15 cellular contexts compared by ENCODE assay signal in genomic region chr11:22752908-22753310, GRCh38.
DNase-seq lines count a peak whose midpoint lies in the region; ATAC-seq and TF ChIP-seq lines count a peak whose summit lies in the region.
"Had no signal": no experiment of that assay in that cellular context is flagged by ENCODE, and none has a peak within 500 bp of the region (broad histone marks: within the 10 kb centered on the region; RNA-seq: fewer than 3 reads in every experiment).

No MANE protein-coding gene starts in this region.

- no peaks in the 10 kb centered on the region for H3K79me1 ChIP-seq in mesendoderm (ENCODE audit: low read length)

- no peak overlapping the region for H3K27ac Mint-ChIP-seq in neural progenitor cell

- no peak overlapping the region for H3K4me3 Mint-ChIP-seq in neural progenitor cell

- no peaks in the 10 kb centered on the region for H3K36me3 Mint-ChIP-seq in neural progenitor cell

- intact Hi-C loops in cardiac septum (cut with DNase I) = no loop called here

- no peak overlapping the region for H2AFZ ChIP-seq in neural progenitor cell (replicated peaks)

- TF ChIP-seq CTCF in WERI-Rb-1 (IDR thresholded peaks at IDR 0.05; ENCODE audit: low read depth, low read length) (no peak), neural progenitor cell (IDR thresholded peaks at IDR 0.05) (no peak)

- H3K18ac ChIP-seq in mesendoderm (ENCODE audit: low read length) = no peak overlapping the region

- H3K79me2 ChIP-seq in mesendoderm (ENCODE audit: control insufficient read depth, insufficient read depth, low read length) (no peaks in the 10 kb centered on the region), neural progenitor cell (ENCODE audit: low read depth) (no peaks in the 10 kb centered on the region)

- no peak overlapping the region for H3K4me2 ChIP-seq in mesendoderm (ENCODE audit: low read length)
- no peak overlapping the region for H3K4me2 ChIP-seq in neural progenitor cell

- H2BK15ac ChIP-seq in mesendoderm (replicated peaks; ENCODE audit: low read depth) = no peak overlapping the region

- H3K56ac ChIP-seq in mesendoderm (ENCODE audit: low read length) = no peak overlapping the region

- H3K36me3 ChIP-seq in mesendoderm (ENCODE audit: control insufficient read depth, insufficient read depth, low read length) (no peaks in the 10 kb centered on the region), WERI-Rb-1 (no peaks in the 10 kb centered on the region), neural progenitor cell (no peaks in the 10 kb centered on the region)
- H3K36me3 ChIP-seq: upper lobe of right lung had no signal

- H2BK120ac ChIP-seq in mesendoderm (ENCODE audit: low read depth, low read length) = peak overlapping the region; percentile 28

- H3K9me3 ChIP-seq in WERI-Rb-1 (ENCODE audit: severe bottlenecking) (no peaks in the 10 kb centered on the region), neural progenitor cell (ENCODE audit: low read depth) (no peaks in the 10 kb centered on the region)
- H3K9me3 ChIP-seq: upper lobe of right lung had no signal

- H3K9ac ChIP-seq in mesendoderm (ENCODE audit: low read length) (no peak overlapping the region), neural progenitor cell (no peak overlapping the region)

- H3K27me3 ChIP-seq in mesendoderm (ENCODE audit: insufficient read depth, low read length, poor library complexity) (no peaks in the 10 kb centered on the region), WERI-Rb-1 (ENCODE audit: insufficient read depth, low read depth, severe bottlenecking) (no peaks in the 10 kb centered on the region), neural progenitor cell (peaks cover 4% of the 10 kb centered on the region)
- H3K27me3 ChIP-seq: upper lobe of right lung had no signal

- H3K4me1 Mint-ChIP-seq in neural progenitor cell = peaks cover 11% of the 10 kb centered on the region

- peak; percentile 74 for ATAC-seq in HG02870 (IDR thresholded peaks at IDR 0.05; ENCODE audit: unreplicated experiment)
- ATAC-seq: upper lobe of right lung had no signal

- no peak overlapping the region for H3K23ac ChIP-seq in mesendoderm (ENCODE audit: low read length)

- no peaks in the 10 kb centered on the region for H4K20me1 ChIP-seq in neural progenitor cell (ENCODE audit: low read depth)

- no peaks in the 10 kb centered on the region for H3K27me3 Mint-ChIP-seq in neural progenitor cell (ENCODE audit: insufficient read depth, low read depth)

- H3K4me1 ChIP-seq in mesendoderm (ENCODE audit: control insufficient read depth, low read depth, low read length) (no peaks in the 10 kb centered on the region), neural progenitor cell (peaks cover 8% of the 10 kb centered on the region)
- H3K4me1 ChIP-seq: upper lobe of right lung had no signal

- no peak overlapping the region for H4K5ac ChIP-seq in mesendoderm (ENCODE audit: low read length)

- no peak overlapping the region for H4K8ac ChIP-seq in mesendoderm (ENCODE audit: low read depth, low read length)

- H3F3A ChIP-seq in neural progenitor cell (ENCODE audit: low read depth) = no peaks in the 10 kb centered on the region

- H3K9me3 Mint-ChIP-seq in neural progenitor cell = no peaks in the 10 kb centered on the region

- H3K27ac ChIP-seq in mesendoderm (ENCODE audit: low read depth, low read length) (no peak overlapping the region), WERI-Rb-1 (no peak overlapping the region), neural progenitor cell (no peak overlapping the region)
- H3K27ac ChIP-seq: C4-2B, upper lobe of right lung had no signal

- DNase-seq in NCI-H510A treated with DMSO at 0.1 percent for 48 hours (lab: John Stamatoyannopoulos, UW) = peak; percentile 19
- DNase-seq in NCI-H510A (lab: John Stamatoyannopoulos, UW) = no peak
- DNase-seq in NCI-H69 (lab: John Stamatoyannopoulos, UW) = peak; percentile 92
- no peak for DNase-seq in mesendoderm
- no peak for DNase-seq in cardiac septum (ENCODE audit: low spot score)
- no peak for DNase-seq in WERI-Rb-1
- DNase-seq in neural progenitor cell (ENCODE audit: low spot score) = no peak
- DNase-seq: activated CD4-positive, alpha-beta T cell treated with anti-CD3 and anti-CD28 coated beads, Interleukin-2, amount 50 U/mL, for 4 hours; caudate nucleus; hypothalamus; posterior cingulate gyrus; stimulated activated naive CD4-positive, alpha-beta T cell; upper lobe of right lung had no signal

- whole genome bisulfite sequencing in mesendoderm (ENCODE audit: extremely low coverage, insufficient coverage, low lambda C conversion rate) = no CpG with 5 or more reads among the region's 3 CpGs

- H2AK5ac ChIP-seq in mesendoderm (ENCODE audit: low read length) = no peak overlapping the region

- H3K4me3 ChIP-seq in mesendoderm (ENCODE audit: low read length) (no peak overlapping the region), WERI-Rb-1 (ENCODE audit: low read depth, low read length) (no peak overlapping the region), neural progenitor cell (no peak overlapping the region)
- H3K4me3 ChIP-seq: upper lobe of right lung had no signal

- H3K4ac ChIP-seq in mesendoderm (ENCODE audit: low read depth, low read length) = no peak overlapping the region

- no peak overlapping the region for H2BK5ac ChIP-seq in mesendoderm (ENCODE audit: low read length)

Comparison
In these comparisons a context has a peak if more than half of its experiments do, and no peak if none do; other contexts are left out.
1. DNase-seq: peak in NCI-H510A treated with DMSO at 0.1 percent for 48 hours (single experiment) and NCI-H69 (single experiment); none in NCI-H510A (single experiment), mesendoderm (single experiment), cardiac septum (single experiment), WERI-Rb-1 (single experiment) and neural progenitor cell (single experiment).